ENCODE assay signal across 17 cellular contexts in the genomic region with DNA sequence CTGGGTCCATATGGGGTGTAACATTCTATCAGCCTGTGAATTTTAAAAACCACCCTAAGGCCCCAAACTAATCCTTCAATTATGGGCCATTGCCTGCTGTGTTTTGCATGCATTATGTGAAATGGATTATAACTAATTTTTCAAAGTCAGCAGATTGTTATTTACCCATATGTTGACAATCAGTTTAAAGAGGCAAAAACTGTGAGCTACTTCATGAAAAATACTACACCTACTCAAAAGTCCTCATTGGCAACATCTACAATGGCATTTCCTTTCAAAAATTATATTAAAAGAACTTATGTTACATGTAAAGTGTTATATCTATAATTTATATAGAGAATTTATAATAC. TPM values are rescaled to one million over a fixed set of nuclear protein-coding genes. Genes with fewer than 3 reads are reported as not detected.
DNase-seq lines count a peak whose midpoint lies in the region; ATAC-seq and TF ChIP-seq lines count a peak whose summit lies in the region.
"Had no signal": no experiment of that assay in that cellular context is flagged by ENCODE, and none has a peak within 500 bp of the region (broad histone marks: within the 10 kb centered on the region; RNA-seq: fewer than 3 reads in every experiment).

No MANE protein-coding gene starts in this region.

- H3K79me2 ChIP-seq in GM23338 (replicated peaks; ENCODE audit: insufficient read depth) = no peaks in the 10 kb centered on the region

- no peaks in the 10 kb centered on the region for H3K9me2 ChIP-seq in GM23338 (ENCODE audit: insufficient read depth)

- no peak for ATAC-seq in activated T-cell treated with anti-CD3 and anti-CD28 coated beads, Interleukin-2, amount 50 U/mL, for 4 hours
- ATAC-seq in GM23338 (no peak), omental fat pad (ENCODE audit: low FRiP score) (no peak), HG02840 (IDR thresholded peaks at IDR 0.05; ENCODE audit: low FRiP score, unreplicated experiment) (no peak)
- ATAC-seq: lower lobe of right lung had no signal

- H3K4me2 ChIP-seq in GM23338 = no peak overlapping the region
- H3K4me2 ChIP-seq: PC-9 had no signal

- DNase-seq in activated T-cell treated with anti-CD3 and anti-CD28 coated beads, Interleukin-2, amount 50 U/mL, for 4 hours = no peak
- DNase-seq in activated T-cell treated with anti-CD3 and anti-CD28 coated beads, Interleukin-2, amount 50 U/mL, for 48 hours = no peak
- DNase-seq in GM23338 (ENCODE audit: low spot score) = no peak
- DNase-seq in spleen = no peak
- no peak for DNase-seq in omental fat pad (ENCODE audit: low spot score)
- no peak for DNase-seq in cerebellum (ENCODE audit: low spot score)
- DNase-seq: activated CD4-positive, alpha-beta T cell treated with anti-CD3 and anti-CD28 coated beads, Interleukin-2, amount 50 U/mL, for 4 hours; GF-D8; lower lobe of right lung; naive B cell; NCI-H2081 treated with DMSO at 0.1 percent for 48 hours; PC-9; stimulated activated CD4-positive, alpha-beta T cell treated with anti-CD3 and anti-CD28 coated beads, Interleukin-12 subunit alpha, Interleukin-12 subunit beta, amount 100 ng/mL, for 4 hours; stomach had no signal

- H3K4me3 ChIP-seq in GM23338 = no peak overlapping the region
- H3K4me3 ChIP-seq in spleen = no peak overlapping the region
- H3K4me3 ChIP-seq: breast epithelium, lower lobe of right lung, PC-9, stomach had no signal

- peak overlapping the region; percentile 67 for H3K4me3 Mint-ChIP-seq in activated T-cell treated with anti-CD3 and anti-CD28 coated beads, Interleukin-2, amount 50 U/mL, for 4 hours
- H3K4me3 Mint-ChIP-seq in GM23338 = no peak overlapping the region
- peak overlapping the region; percentile 62 for H3K4me3 Mint-ChIP-seq in activated naive CD8-positive, alpha-beta T cell

- H3K4me1 Mint-ChIP-seq in activated T-cell treated with anti-CD3 and anti-CD28 coated beads, Interleukin-2, amount 50 U/mL, for 4 hours (ENCODE audit: low read depth) = peaks cover 72% of the 10 kb centered on the region
- H3K4me1 Mint-ChIP-seq in GM23338 = peaks cover 6% of the 10 kb centered on the region
- H3K4me1 Mint-ChIP-seq in activated naive CD8-positive, alpha-beta T cell (ENCODE audit: low read depth) = peaks cover 76% of the 10 kb centered on the region

- no peak for TF ChIP-seq POLR2A in spleen (IDR thresholded peaks at IDR 0.05)

- H3K4me1 ChIP-seq in GM23338 (ENCODE audit: insufficient read depth) (no peaks in the 10 kb centered on the region), spleen (peaks cover 0 to 13% (median 10%) of the 10 kb centered on the region in 6 donors)
- H3K4me1 ChIP-seq: breast epithelium, lower lobe of right lung had no signal

- H3K27ac ChIP-seq in GM23338 (ENCODE audit: low read depth) (no peak overlapping the region), spleen (peak overlapping the region in 6 of 8 donors; percentile 33 to 69 (median 46))
- H3K27ac ChIP-seq: breast epithelium, lower lobe of right lung, PC-9, stomach had no signal

- H3K27me3 ChIP-seq in GM23338 (ENCODE audit: insufficient read depth) (no peaks in the 10 kb centered on the region), spleen (replicated peaks in 1 of 7) (no peaks in the 10 kb centered on the region)
- H3K27me3 ChIP-seq: breast epithelium, stomach had no signal

- H3K36me3 Mint-ChIP-seq in activated T-cell treated with anti-CD3 and anti-CD28 coated beads, Interleukin-2, amount 50 U/mL, for 4 hours (ENCODE audit: insufficient read depth) = peaks cover 1% of the 10 kb centered on the region
- H3K36me3 Mint-ChIP-seq in GM23338 (ENCODE audit: low read depth) = no peaks in the 10 kb centered on the region
- peaks cover 12% of the 10 kb centered on the region for H3K36me3 Mint-ChIP-seq in activated naive CD8-positive, alpha-beta T cell

- H3K36me3 ChIP-seq in GM23338 (ENCODE audit: insufficient read depth) (no peaks in the 10 kb centered on the region), spleen (no peaks in the 10 kb centered on the region)
- H3K36me3 ChIP-seq: breast epithelium, lower lobe of right lung, stomach had no signal

- no peaks in the 10 kb centered on the region for H3K27me3 Mint-ChIP-seq in activated T-cell treated with anti-CD3 and anti-CD28 coated beads, Interleukin-2, amount 50 U/mL, for 4 hours (ENCODE audit: low read depth)
- peaks cover 2% of the 10 kb centered on the region for H3K27me3 Mint-ChIP-seq in GM23338 (ENCODE audit: insufficient read depth, low read depth, poor library complexity)
- no peaks in the 10 kb centered on the region for H3K27me3 Mint-ChIP-seq in activated naive CD8-positive, alpha-beta T cell
- H3K27me3 Mint-ChIP-seq: naive B cell had no signal

- TF ChIP-seq CTCF in GM23338 (conservative IDR thresholded peaks at IDR 0.05; ENCODE audit: low read depth in 2 of 2) (no peak), spleen (IDR thresholded peaks at IDR 0.05 in 8 of 11, conservative IDR thresholded peaks at IDR 0.05 in 3 of 11) (no peak), omental fat pad (IDR thresholded peaks at IDR 0.05) (no peak)

- intact Hi-C loops in spleen (cut with DNase I; ENCODE audit: low total_unique reads) = no loop called here

- H3K9me3 ChIP-seq in spleen = no peaks in the 10 kb centered on the region
- H3K9me3 ChIP-seq: breast epithelium, lower lobe of right lung, stomach had no signal

- H3K27ac Mint-ChIP-seq in GM23338 = no peak overlapping the region
- peak overlapping the region; percentile 88 for H3K27ac Mint-ChIP-seq in activated naive CD8-positive, alpha-beta T cell

- H4K20me1 ChIP-seq in GM23338 (replicated peaks; ENCODE audit: insufficient read depth) = no peaks in the 10 kb centered on the region

- H2AFZ ChIP-seq in GM23338 = peak overlapping the region; percentile 89; the same call in 1 of the 2 replicates
- H2AFZ ChIP-seq: PC-9 had no signal

- peaks cover 14% of the 10 kb centered on the region for H3K9me3 Mint-ChIP-seq in activated T-cell treated with anti-CD3 and anti-CD28 coated beads, Interleukin-2, amount 50 U/mL, for 4 hours
- peaks cover 3% of the 10 kb centered on the region; the same call in 1 of the 3 replicates for H3K9me3 Mint-ChIP-seq in GM23338
- peaks cover 3% of the 10 kb centered on the region for H3K9me3 Mint-ChIP-seq in activated naive CD8-positive, alpha-beta T cell (ENCODE audit: low read depth)

- no peaks in the 10 kb centered on the region for H3F3A ChIP-seq in GM23338 (replicated peaks; ENCODE audit: low read depth)

TF ChIP-seq in GM23338, 12 proteins besides CTCF, POLR2A, EP300 and RAD21 (continues in another document):
- TF ChIP-seq ZNF331 (CRISPR knock-in tag; IDR thresholded peaks at IDR 0.05; ENCODE audit: low read depth) (no peak), ZNF114 (CRISPR knock-in tag; IDR thresholded peaks at IDR 0.05) (no peak)

RNA-seq across cellular contexts. Expression of gene KIF2A, which starts 49.0 kb away (rescaled TPM):
- 100 to 1,000 TPM; 103 to 125 (median 125) TPM for total RNA-seq in activated T-cell treated with anti-CD3 and anti-CD28 coated beads, Interleukin-2, amount 50 U/mL, for 4 hours
- 99.1 and 120 TPM in 2 replicates for total RNA-seq in GM23338 (2014; rRNA removed; shearing (Covaris generic))
- polyA plus RNA-seq in GM23338 (2016; fragmentation: Nextera tagmentation; extraction: Ambion mirVana) = 98.7 and 122 TPM in 2 replicates
- total RNA-seq in spleen = 10 to 100 TPM; 40.9 to 66.7 (median 48.0) TPM
- 1 to 10 TPM; 4.3 to 7.0 (median 4.5) TPM for polyA plus RNA-seq in spleen
- total RNA-seq in omental fat pad = 10 to 100 TPM; 19.3 to 37.6 (median 35.9) TPM
- 140 TPM for total RNA-seq in cerebellum
